In genomic region chr1:44405804-44406743, GRCh38 we compare ENCODE assay signal across 7 cellular contexts. TPM values are rescaled to one million over a fixed set of nuclear protein-coding genes. Genes with fewer than 3 reads are reported as not detected.
DNase-seq lines count a peak whose midpoint lies in the region; ATAC-seq and TF ChIP-seq lines count a peak whose summit lies in the region.

No MANE protein-coding gene starts in this region.

- peak overlapping the region in 1 of 2 experiments; percentile 26 for H3K14ac ChIP-seq in mesenchymal stem cell (ENCODE audit: low read length in 2 of 2)

- WGBS in mesenchymal stem cell = under 1% methylated on average over 28 of the region's 67 CpGs
- under 1% methylated on average over 67 of the region's 67 CpGs for WGBS in thymus

- no peaks in the 10 kb centered on the region for H3K36me3 ChIP-seq in H7 (replicated peaks; ENCODE audit: control insufficient read depth, insufficient read depth, low read length)
- H3K36me3 ChIP-seq in Peyer's patch = no peaks in the 10 kb centered on the region
- no peaks in the 10 kb centered on the region for H3K36me3 ChIP-seq in mesenchymal stem cell (ENCODE audit: control insufficient read depth in 1 of 2, insufficient read depth in 2 of 2, low read depth in 1 of 2, low read length in 2 of 2)
- H3K36me3 ChIP-seq in thymus (ENCODE audit: control insufficient read depth, insufficient read depth) = no peaks in the 10 kb centered on the region

- no peak overlapping the region for H3K4ac ChIP-seq in mesenchymal stem cell (ENCODE audit: low read depth in 1 of 2, low read length in 2 of 2)

- H3K79me1 ChIP-seq in mesenchymal stem cell (replicated peaks; ENCODE audit: low read length, poor library complexity, severe bottlenecking) = no peaks in the 10 kb centered on the region

- TF ChIP-seq CTCF in Peyer's patch (IDR thresholded peaks at IDR 0.05) = no peak

- no peak overlapping the region for H2BK12ac ChIP-seq in mesenchymal stem cell (ENCODE audit: low read length in 2 of 2)

- ATAC-seq in HG03159 (IDR thresholded peaks at IDR 0.05; ENCODE audit: unreplicated experiment) (no peak), GM18519 (IDR thresholded peaks at IDR 0.05; ENCODE audit: low FRiP score, unreplicated experiment) (no peak)

- H2AK5ac ChIP-seq in mesenchymal stem cell (ENCODE audit: low read length, severe bottlenecking) = no peak overlapping the region

- H3K4me1 ChIP-seq in Peyer's patch = peaks cover 0 to 36% (median 16%) of the 10 kb centered on the region in 4 donors
- H3K4me1 ChIP-seq in mesenchymal stem cell (ENCODE audit: control insufficient read depth, insufficient read depth, low read depth, low read length) = peaks cover 33% of the 10 kb centered on the region
- peaks cover 12% of the 10 kb centered on the region for H3K4me1 ChIP-seq in thymus (ENCODE audit: control insufficient read depth, insufficient read depth, low read length)

- H3K4me2 ChIP-seq in mesenchymal stem cell (ENCODE audit: low read length, poor library complexity, severe bottlenecking) = peak overlapping the region; percentile 96

- TF ChIP-seq POLR2A in Peyer's patch (IDR thresholded peaks at IDR 0.05) = no peak

- H3K27ac ChIP-seq in Peyer's patch (no peak overlapping the region), mesenchymal stem cell (ENCODE audit: low read length, poor library complexity, severe bottlenecking) (no peak overlapping the region), thymus (ENCODE audit: low read depth) (no peak overlapping the region)

- no peak overlapping the region for H2BK120ac ChIP-seq in mesenchymal stem cell (ENCODE audit: low read depth, low read length)

- peak overlapping the region in 1 of 2 experiments; percentile 52 for H3K23ac ChIP-seq in mesenchymal stem cell (ENCODE audit: low read length in 2 of 2)

- H4K91ac ChIP-seq in mesenchymal stem cell (ENCODE audit: low read length) = no peak overlapping the region

- H3K27me3 ChIP-seq in H7 (ENCODE audit: control insufficient read depth, insufficient read depth, low read length) (peaks cover 55% of the 10 kb centered on the region), Peyer's patch (peaks cover 0 to 40% of the 10 kb centered on the region in 2 donors), mesenchymal stem cell (ENCODE audit: control insufficient read depth in 1 of 2, insufficient read depth in 1 of 2, low read length in 2 of 2) (peaks cover 77 to 94% of the 10 kb centered on the region in 2 experiments), thymus (ENCODE audit: control insufficient read depth, insufficient read depth) (peaks cover 60% of the 10 kb centered on the region)

- H3K18ac ChIP-seq in mesenchymal stem cell (ENCODE audit: low read depth in 1 of 2, low read length in 2 of 2) = no peak overlapping the region

- H3K9me3 ChIP-seq in Peyer's patch (no peaks in the 10 kb centered on the region), mesenchymal stem cell (ENCODE audit: control insufficient read depth, low read length) (no peaks in the 10 kb centered on the region), thymus (ENCODE audit: control insufficient read depth) (peaks cover 1% of the 10 kb centered on the region)

- H3K4me3 ChIP-seq in H7 (ENCODE audit: insufficient read depth, low read depth, low read length) = peak overlapping the region; percentile 57
- H3K4me3 ChIP-seq in Peyer's patch = peak overlapping the region; percentile 24 to 50 (median 48)
- H3K4me3 ChIP-seq in mesenchymal stem cell (ENCODE audit: insufficient read depth in 1 of 2, low read depth in 1 of 2, low read length in 2 of 2) = peak overlapping the region; percentile 55 to 73
- H3K4me3 ChIP-seq in thymus (ENCODE audit: low read length) = peak overlapping the region; percentile 76

- DNase-seq in H7 (peak; percentile 80), Peyer's patch (peak; percentile 30 to 52 (median 47)), mesenchymal stem cell (peak; percentile 32)
- DNase-seq in central memory CD4-positive, alpha-beta T cell = peak; percentile 18

- peak overlapping the region; percentile 31 for H2AFZ ChIP-seq in mesenchymal stem cell (ENCODE audit: low read depth, low read length)

- no peak overlapping the region for H3K9ac ChIP-seq in mesenchymal stem cell (ENCODE audit: low read length)

- H2BK15ac ChIP-seq in mesenchymal stem cell (ENCODE audit: low read depth, poor library complexity, severe bottlenecking) = no peak overlapping the region

- no peak overlapping the region for H2BK5ac ChIP-seq in mesenchymal stem cell (ENCODE audit: low read depth, low read length, poor library complexity, severe bottlenecking)

- no peak overlapping the region for H4K8ac ChIP-seq in mesenchymal stem cell (ENCODE audit: low read length)

RNA-seq across cellular contexts. Expression of gene RNF220, which starts 1.0 kb away (rescaled TPM):
- total RNA-seq in H7 (2014; rRNA removed; shearing (Covaris generic)) = 187 and 189 TPM in 2 replicates
- 100 to 1,000 TPM; 107 to 152 (median 114) TPM for total RNA-seq in Peyer's patch
- polyA plus RNA-seq in mesenchymal stem cell (2013, experiment 1 of 2) = 54.2 TPM
- 50.2 TPM for polyA plus RNA-seq in mesenchymal stem cell (2013, experiment 2 of 2)
- 70.0 TPM for polyA plus RNA-seq in thymus

RNA-seq across cellular contexts. Expression of gene ERI3, which starts 51.0 kb away (rescaled TPM):
- total RNA-seq in H7 (2014; rRNA removed; shearing (Covaris generic)) = 115 and 141 TPM in 2 replicates
- 10 to 100 TPM; 14.0 to 29.2 (median 22.8) TPM for total RNA-seq in Peyer's patch
- polyA plus RNA-seq in mesenchymal stem cell (2013, experiment 1 of 2) = 40.9 TPM
- polyA plus RNA-seq in mesenchymal stem cell (2013, experiment 2 of 2) = 42.1 TPM
- polyA plus RNA-seq in thymus = 28.0 TPM

Comparison
In these comparisons a context has a peak if more than half of its experiments do, and no peak if none do; other contexts are left out.
1. DNase-seq: peak in every context shown above with its lines; median percentile 80 in H7; 47 in Peyer's patch; 32 in mesenchymal stem cell; 18 in central memory CD4-positive, alpha-beta T cell.